1 cellular context compared by ENCODE assay signal in genomic region chr9:125803526-125803925, GRCh38.
TF ChIP-seq lines count a peak whose summit lies in the region.

No MANE protein-coding gene starts in this region.

TF ChIP-seq in HepG2, 621 proteins besides CTCF, POLR2A, EP300 and RAD21:
- TF ChIP-seq ZNF574 (CRISPR knock-in tag; IDR thresholded peaks at IDR 0.05): no peak
- TF ChIP-seq NPAS2 (CRISPR knock-in tag; IDR thresholded peaks at IDR 0.05; ENCODE audit: borderline replicate concordance): no peak
- no peak for TF ChIP-seq ZNF776 (CRISPR knock-in tag; IDR thresholded peaks at IDR 0.05)
- TF ChIP-seq GZF1 (CRISPR knock-in tag; IDR thresholded peaks at IDR 0.05): no peak
- TF ChIP-seq IRF9 (CRISPR knock-in tag; IDR thresholded peaks at IDR 0.05; ENCODE audit: borderline replicate concordance): no peak
- TF ChIP-seq FOXA3 (CRISPR knock-in tag; IDR thresholded peaks at IDR 0.05): no peak
- TF ChIP-seq CREB1 (IDR thresholded peaks at IDR 0.05): peak; percentile 55; the same call in 1 of the 2 replicates
- TF ChIP-seq CREB1 (CRISPR knock-in tag; IDR thresholded peaks at IDR 0.05): no peak
